ENCODE assay signal across 20 cellular contexts in the genomic region with DNA sequence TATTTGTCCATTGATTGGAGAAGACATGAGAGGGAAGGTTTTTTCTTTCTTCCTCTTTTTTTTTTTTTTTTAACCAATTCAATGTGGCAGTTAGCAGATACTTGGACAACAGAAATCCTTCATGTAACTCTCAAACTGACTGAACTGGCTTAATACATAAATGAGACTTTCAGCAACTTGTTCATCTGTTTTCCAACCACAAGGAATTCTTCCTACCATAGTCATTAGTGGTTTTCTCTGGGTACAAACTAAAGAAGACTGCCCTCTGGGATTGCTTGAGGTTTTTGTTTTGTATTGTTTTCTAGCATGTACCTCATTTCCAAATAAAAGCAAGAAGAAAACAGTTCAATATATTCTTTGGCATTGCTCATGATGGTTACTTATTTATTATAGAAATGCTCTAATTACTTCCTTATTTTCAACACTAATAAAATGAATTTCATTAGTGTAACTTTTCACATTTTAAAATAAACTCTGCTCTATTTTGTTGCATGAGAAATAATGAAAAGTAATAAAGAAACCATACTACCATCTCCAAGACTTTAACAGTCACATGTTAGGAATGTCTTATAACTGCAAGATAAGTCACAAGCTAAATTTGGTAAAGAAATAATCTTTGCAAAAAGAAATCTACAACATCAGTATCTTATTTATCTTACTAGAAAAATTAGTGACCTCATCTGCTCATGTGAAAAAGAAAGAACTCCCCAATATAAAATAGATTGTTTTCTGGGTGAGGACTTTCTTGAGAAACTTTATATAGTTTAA. TPM values are rescaled to one million over a fixed set of nuclear protein-coding genes. Genes with fewer than 3 reads are reported as not detected.
A peak's percentile ranks its signal among the peaks of the same experiment; 100 is the strongest.
DNase-seq lines count a peak whose midpoint lies in the region; ATAC-seq, FAIRE-seq and TF ChIP-seq lines count a peak whose summit lies in the region.
"Had no signal": no experiment of that assay in that cellular context is flagged by ENCODE, and none has a peak within 500 bp of the region (broad histone marks: within the 10 kb centered on the region; RNA-seq: fewer than 3 reads in every experiment).

No MANE protein-coding gene starts in this region.

- H3K9me3 ChIP-seq in pancreas = no peaks in the 10 kb centered on the region
- H3K9me3 ChIP-seq: left lung, Peyer's patch, uterus had no signal

- H3K27me3 ChIP-seq in pancreas = no peaks in the 10 kb centered on the region
- H3K27me3 ChIP-seq: left lung, Peyer's patch, uterus had no signal

- POLR2A ChIA-PET in HEK293T (lab: Yijun Ruan, JAX) = no interaction called here

- no peak overlapping the region for H3K27ac ChIP-seq in pancreas
- H3K27ac ChIP-seq: KMS-11, left lung, Peyer's patch, uterus had no signal

- peak; percentile 74 for DNase-seq in ELR (ENCODE audit: low read depth)
- peak; percentile 78 for DNase-seq in RPMI7951 (ENCODE audit: low read depth)
- DNase-seq in fibroblast of gingiva (ENCODE audit: low read depth) = peak; percentile 54
- DNase-seq in pancreas = no peak
- DNase-seq in islet precursor cell = no peak
- DNase-seq in NCI-H146 (lab: John Stamatoyannopoulos, UW) = no peak
- DNase-seq in HEK293T (ENCODE audit: extremely low spot score) = no peak
- DNase-seq: activated CD4-positive, alpha-beta T cell treated with anti-CD3 and anti-CD28 coated beads, Interleukin-2, amount 50 U/mL, for 4 hours; CD4-positive, alpha-beta memory T cell; GOT3; left lung; natural killer cell; NCI-H187 treated with DMSO at 0.1 percent for 48 hours; NCI-H526; Peyer's patch; uterus had no signal

- no peak for TF ChIP-seq CTCF in pancreas (IDR thresholded peaks at IDR 0.05)

- H3K4me1 ChIP-seq in pancreas = peaks cover 0 to 3% (median 0%) of the 10 kb centered on the region in 3 donors
- H3K4me1 ChIP-seq: left lung, Peyer's patch, uterus had no signal

- no peak for ATAC-seq in pancreas
- no peak for ATAC-seq in HG03159 (IDR thresholded peaks at IDR 0.05; ENCODE audit: unreplicated experiment)
- ATAC-seq: left lung; natural killer cell; stimulated activated memory B cell treated with anti-CD40 and anti-IgM and Interleukin-4, amounts not matched to agents 10 μg/mL and 1 μg/mL and 100 μg/mL, for 72 hours had no signal

- CTCF ChIA-PET in HEK293T (lab: Yijun Ruan, JAX) = no interaction called here

- intact Hi-C loops in pancreas (cut with DNase I) = no loop called here

- H3K4me3 ChIP-seq in pancreas = no peak overlapping the region
- H3K4me3 ChIP-seq: left lung, Peyer's patch, uterus had no signal

- peak; percentile 29 for FAIRE-seq in pancreas (lab: Jason Lieb, UNC)

- no peaks in the 10 kb centered on the region for H3K36me3 ChIP-seq in pancreas
- H3K36me3 ChIP-seq: left lung, Peyer's patch, uterus had no signal

TF ChIP-seq in HEK293T, 16 proteins besides CTCF, POLR2A, EP300 and RAD21:
- TF ChIP-seq SUZ12 (IDR thresholded peaks at IDR 0.05) (no peak), TARDBP (IDR thresholded peaks at IDR 0.05) (no peak), NFRKB (IDR thresholded peaks at IDR 0.05) (no peak), L3MBTL2 (conservative IDR thresholded peaks at IDR 0.05) (no peak), ELF4 (IDR thresholded peaks at IDR 0.05) (no peak), FOXM1 (IDR thresholded peaks at IDR 0.05; ENCODE audit: borderline replicate concordance) (no peak), ZNF384 (IDR thresholded peaks at IDR 0.05) (no peak), FOXA1 (IDR thresholded peaks at IDR 0.05) (no peak), BHLHE40 (IDR thresholded peaks at IDR 0.05; ENCODE audit: borderline replicate concordance) (no peak), SP1 (IDR thresholded peaks at IDR 0.05) (no peak), LEF1 (IDR thresholded peaks at IDR 0.05; ENCODE audit: borderline replicate concordance) (no peak), HDGF (IDR thresholded peaks at IDR 0.05; ENCODE audit: borderline replicate concordance) (no peak), ARNT (IDR thresholded peaks at IDR 0.05) (no peak)
- TF ChIP-seq, protein P1, sequence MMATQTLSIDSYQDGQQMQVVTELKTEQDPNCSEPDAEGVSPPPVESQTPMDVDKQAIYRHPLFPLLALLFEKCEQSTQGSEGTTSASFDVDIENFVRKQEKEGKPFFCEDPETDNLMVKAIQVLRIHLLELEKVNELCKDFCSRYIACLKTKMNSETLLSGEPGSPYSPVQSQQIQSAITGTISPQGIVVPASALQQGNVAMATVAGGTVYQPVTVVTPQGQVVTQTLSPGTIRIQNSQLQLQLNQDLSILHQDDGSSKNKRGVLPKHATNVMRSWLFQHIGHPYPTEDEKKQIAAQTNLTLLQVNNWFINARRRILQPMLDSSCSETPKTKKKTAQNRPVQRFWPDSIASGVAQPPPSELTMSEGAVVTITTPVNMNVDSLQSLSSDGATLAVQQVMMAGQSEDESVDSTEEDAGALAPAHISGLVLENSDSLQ (IDR thresholded peaks at IDR 0.05) = no peak

RNA-seq across cellular contexts. Expression of a gene that starts 52.0 kb away (rescaled TPM):
- 18.8 and 18.9 TPM in 2 replicates for total RNA-seq in RPMI7951 (2014; rRNA removed; shearing (Covaris generic))
- 1 to 10 TPM; 1.5 to 4.6 (median 3.2) TPM for total RNA-seq in pancreas
- polyA plus RNA-seq in pancreas = 1 to 10 TPM; 2.1 to 3.1 TPM
- total RNA-seq: T-helper 2 cell treated with Interferon-gamma antibody and Interleukin-4, amounts not matched to agents 100 ng/mL and 5 ng/mL, for 36 hours had no signal

Comparison
In these comparisons a context has a peak if more than half of its experiments do, and no peak if none do; other contexts are left out.
1. DNase-seq: peak in ELR (single experiment), RPMI7951 (single experiment) and fibroblast of gingiva (single experiment); none in pancreas (0 of 6), islet precursor cell (single experiment), NCI-H146 (single experiment) and HEK293T (single experiment).